ENCODE assay signal across 8 cellular contexts in the genomic region with DNA sequence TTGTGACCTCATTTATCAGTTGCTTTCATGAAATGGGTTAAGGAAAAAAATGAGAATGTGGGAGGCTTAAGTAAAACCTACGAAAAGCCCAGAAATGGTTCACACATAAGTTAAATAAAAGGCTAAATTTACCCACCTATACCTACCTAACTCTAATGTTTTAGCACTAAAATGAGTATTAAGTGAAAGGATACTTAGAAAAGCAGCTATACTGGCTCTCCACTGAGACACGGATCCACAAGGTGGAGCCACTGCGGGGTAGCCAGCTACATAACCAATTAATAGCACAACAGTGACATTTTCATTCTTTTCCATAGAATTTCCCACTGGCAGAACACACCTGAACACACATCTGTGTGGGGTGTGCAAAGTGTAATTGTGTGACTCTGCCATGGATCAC.
DNase-seq lines count a peak whose midpoint lies in the region; ATAC-seq and TF ChIP-seq lines count a peak whose summit lies in the region.
"Had no signal": no experiment of that assay in that cellular context is flagged by ENCODE, and none has a peak within 500 bp of the region (broad histone marks: within the 10 kb centered on the region; RNA-seq: fewer than 3 reads in every experiment).

No MANE protein-coding gene starts in this region.

- H3K4me3 ChIP-seq in MG63: no peak overlapping the region
- no peak overlapping the region for H3K4me3 ChIP-seq in left ventricle myocardium inferior
- H3K4me3 ChIP-seq: SK-N-MC had no signal

- ATAC-seq in GM19455 (IDR thresholded peaks at IDR 0.05; ENCODE audit: unreplicated experiment) (no peak), HG02759 (IDR thresholded peaks at IDR 0.05; ENCODE audit: unreplicated experiment) (no peak)

- peak; percentile 80 for TF ChIP-seq CTCF in left ventricle myocardium inferior (IDR thresholded peaks at IDR 0.05; ENCODE audit: borderline replicate concordance)

- no peaks in the 10 kb centered on the region for H3K27me3 ChIP-seq in MG63
- no peaks in the 10 kb centered on the region for H3K27me3 ChIP-seq in left ventricle myocardium inferior (ENCODE audit: low read depth)

- intact Hi-C loops in left ventricle myocardium inferior (cut with micrococcal nuclease): no loop called here

- H3K4me1 ChIP-seq in left ventricle myocardium inferior: peaks cover 33% of the 10 kb centered on the region

- DNase-seq in GDM1 (lab: John Stamatoyannopoulos, UW) (peak; percentile 14), MG63 (peak; percentile 4), left ventricle myocardium inferior (peak; percentile 47)
- peak; percentile 40 to 47 for DNase-seq in activated T-cell treated with anti-CD3 and anti-CD28 coated beads, Interleukin-2, amount 50 U/mL, for 48 hours
- peak; percentile 9 for DNase-seq in stimulated activated CD8-positive, alpha-beta memory T cell treated with anti-CD3 and anti-CD28 coated beads, Interleukin-12 subunit alpha, Interleukin-12 subunit beta, amount 100 ng/mL, for 1 hour (ENCODE audit: low read depth)

- H3K9me3 ChIP-seq in MG63: no peaks in the 10 kb centered on the region
- H3K9me3 ChIP-seq in left ventricle myocardium inferior (replicated peaks): no peaks in the 10 kb centered on the region

- no peaks in the 10 kb centered on the region for H3K36me3 ChIP-seq in MG63
- H3K36me3 ChIP-seq in left ventricle myocardium inferior: no peaks in the 10 kb centered on the region

- H3K27ac ChIP-seq in left ventricle myocardium inferior (replicated peaks): no peak overlapping the region
- H3K27ac ChIP-seq: SK-N-MC had no signal
